In genomic region chr19:18223860-18224524, GRCh38 we compare ENCODE assay signal across 8 cellular contexts. TPM values are rescaled to one million over a fixed set of nuclear protein-coding genes. Genes with fewer than 3 reads are reported as not detected.
DNase-seq lines count a peak whose midpoint lies in the region; ATAC-seq and TF ChIP-seq lines count a peak whose summit lies in the region.

No MANE protein-coding gene starts in this region.

- peaks cover 2% of the 10 kb centered on the region for H3K36me3 Mint-ChIP-seq in activated CD4-positive, alpha-beta T cell treated with anti-CD3 and anti-CD28 coated beads, Interleukin-2, amount 10 ng/mL, durations not matched to agents 24 days and 14 days (ENCODE audit: low read depth)
- no peaks in the 10 kb centered on the region for H3K36me3 Mint-ChIP-seq in nephron (ENCODE audit: low read depth)

- intact Hi-C loops in activated CD4-positive, alpha-beta T cell treated with anti-CD3 and anti-CD28 coated beads, Interleukin-2, amount 10 ng/mL, durations not matched to agents 24 days and 14 days (cut with micrococcal nuclease): loop anchor here (2.0 kb wide), 1 partner anchor 19 kb away; the partner anchor contains the start of gene RAB3A

- no peaks in the 10 kb centered on the region for H3K9me3 Mint-ChIP-seq in activated CD4-positive, alpha-beta T cell treated with anti-CD3 and anti-CD28 coated beads, Interleukin-2, amount 10 ng/mL, durations not matched to agents 24 days and 14 days
- H3K9me3 Mint-ChIP-seq in nephron: no peaks in the 10 kb centered on the region

- peak overlapping the region; percentile 76 for H3K27ac Mint-ChIP-seq in activated CD4-positive, alpha-beta T cell treated with anti-CD3 and anti-CD28 coated beads, Interleukin-2, amount 10 ng/mL, durations not matched to agents 24 days and 14 days
- H3K27ac Mint-ChIP-seq in nephron: peak overlapping the region; percentile 15 to 43 (median 31)

- DNase-seq in DMS 273 (lab: John Stamatoyannopoulos, UW; ENCODE audit: unreplicated experiment) (peak; percentile 72), DMS 273 treated with DMSO at 0.1 percent for 48 hours (lab: John Stamatoyannopoulos, UW) (no peak), Kasumi-1 (lab: John Stamatoyannopoulos, UW) (peak; percentile 32 to 56), NCI-H1105 treated with DMSO at 0.1 percent for 48 hours (lab: John Stamatoyannopoulos, UW) (no peak), NCI-H187 treated with DMSO at 0.1 percent for 48 hours (lab: John Stamatoyannopoulos, UW) (no peak)
- peak; percentile 78 for DNase-seq in activated CD4-positive, alpha-beta T cell treated with anti-CD3 and anti-CD28 coated beads, Interleukin-2, amount 10 ng/mL, durations not matched to agents 24 days and 14 days

- peak; percentile 2 for ATAC-seq in esophagus mucosa

- peak overlapping the region; percentile 91 for H3K4me3 Mint-ChIP-seq in activated CD4-positive, alpha-beta T cell treated with anti-CD3 and anti-CD28 coated beads, Interleukin-2, amount 10 ng/mL, durations not matched to agents 24 days and 14 days
- peak overlapping the region; percentile 83 to 86 (median 85) for H3K4me3 Mint-ChIP-seq in nephron

- TF ChIP-seq CTCF in nephron (IDR thresholded peaks at IDR 0.05; ENCODE audit: unreplicated experiment in 3 of 3): no peak

- peaks cover 12% of the 10 kb centered on the region for H3K4me1 Mint-ChIP-seq in activated CD4-positive, alpha-beta T cell treated with anti-CD3 and anti-CD28 coated beads, Interleukin-2, amount 10 ng/mL, durations not matched to agents 24 days and 14 days
- peaks cover 19% of the 10 kb centered on the region for H3K4me1 Mint-ChIP-seq in nephron

- H3K27me3 Mint-ChIP-seq in activated CD4-positive, alpha-beta T cell treated with anti-CD3 and anti-CD28 coated beads, Interleukin-2, amount 10 ng/mL, durations not matched to agents 24 days and 14 days: peaks cover 46% of the 10 kb centered on the region
- peaks cover 55% of the 10 kb centered on the region for H3K27me3 Mint-ChIP-seq in nephron (ENCODE audit: low read depth)

RNA-seq across cellular contexts. Expression of gene PDE4C, which starts 2.2 kb away (rescaled TPM):
- total RNA-seq in activated CD4-positive, alpha-beta T cell treated with anti-CD3 and anti-CD28 coated beads, Interleukin-2, amount 10 ng/mL, durations not matched to agents 24 days and 14 days: 0.14 and 0.37 TPM in 2 replicates
- total RNA-seq in esophagus mucosa: 0.16 TPM

RNA-seq across cellular contexts. Expression of gene RAB3A, which starts 20.1 kb away (rescaled TPM):
- 9.6 and 10.3 TPM in 2 replicates for total RNA-seq in activated CD4-positive, alpha-beta T cell treated with anti-CD3 and anti-CD28 coated beads, Interleukin-2, amount 10 ng/mL, durations not matched to agents 24 days and 14 days
- total RNA-seq in esophagus mucosa: 1.1 TPM

RNA-seq across cellular contexts. Expression of gene MPV17L2, which starts 31.0 kb away (rescaled TPM):
- total RNA-seq in activated CD4-positive, alpha-beta T cell treated with anti-CD3 and anti-CD28 coated beads, Interleukin-2, amount 10 ng/mL, durations not matched to agents 24 days and 14 days: 18.4 and 20.9 TPM in 2 replicates
- 6.8 TPM for total RNA-seq in esophagus mucosa

RNA-seq across cellular contexts. Expression of gene IQCN, which starts 50.3 kb away (rescaled TPM):
- total RNA-seq in activated CD4-positive, alpha-beta T cell treated with anti-CD3 and anti-CD28 coated beads, Interleukin-2, amount 10 ng/mL, durations not matched to agents 24 days and 14 days: 2.3 and 3.0 TPM in 2 replicates
- 0.56 TPM for total RNA-seq in esophagus mucosa

RNA-seq across cellular contexts. Expression of gene IFI30, which starts 50.4 kb away (rescaled TPM):
- total RNA-seq in activated CD4-positive, alpha-beta T cell treated with anti-CD3 and anti-CD28 coated beads, Interleukin-2, amount 10 ng/mL, durations not matched to agents 24 days and 14 days: 49.4 and 52.7 TPM in 2 replicates
- total RNA-seq in esophagus mucosa: 17.0 TPM

Comparison
In these comparisons a context has a peak if more than half of its experiments do, and no peak if none do; other contexts are left out.
1. DNase-seq: peak in DMS 273 (single experiment), Kasumi-1 (2 of 2) and activated CD4-positive, alpha-beta T cell treated with anti-CD3 and anti-CD28 coated beads, Interleukin-2, amount 10 ng/mL, durations not matched to agents 24 days and 14 days (single experiment); none in DMS 273 treated with DMSO at 0.1 percent for 48 hours (single experiment), NCI-H1105 treated with DMSO at 0.1 percent for 48 hours (single experiment) and NCI-H187 treated with DMSO at 0.1 percent for 48 hours (single experiment).